ENCODE assay signal across 1 cellular context in the genomic region with DNA sequence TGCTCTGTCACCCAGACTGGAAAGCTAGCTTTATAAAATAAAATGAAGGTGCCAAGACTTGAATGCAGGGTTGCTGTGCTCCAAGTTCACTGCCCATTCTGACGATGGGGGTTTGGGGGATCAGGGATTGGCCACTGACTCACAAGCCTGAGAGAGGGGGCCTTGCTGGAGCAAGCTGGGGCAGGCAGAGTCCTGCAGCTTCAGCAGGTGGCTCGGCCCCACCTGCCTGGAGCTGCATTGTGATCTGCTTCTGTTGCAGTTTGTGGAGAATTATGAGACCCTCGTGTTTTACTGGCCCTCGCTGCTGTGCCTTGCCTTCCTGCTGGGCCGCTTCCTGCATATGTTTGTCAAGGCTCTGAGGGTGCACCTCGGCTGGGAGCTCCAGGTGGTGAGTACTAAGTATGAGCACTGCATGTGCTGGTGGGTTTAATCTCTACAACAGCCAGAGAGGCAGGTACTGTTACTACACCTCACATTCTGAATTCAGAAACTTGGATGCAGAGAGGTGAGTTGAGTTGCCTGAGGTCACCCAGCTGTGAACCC.
TF ChIP-seq lines count a peak whose summit lies in the region.

No MANE protein-coding gene starts in this region.

TF ChIP-seq in H1, 55 proteins besides CTCF, POLR2A, EP300 and RAD21 (continued from another document):
- no peak for TF ChIP-seq USF2 (IDR thresholded peaks at IDR 0.05; ENCODE audit: low read length)
